In the genomic region with DNA sequence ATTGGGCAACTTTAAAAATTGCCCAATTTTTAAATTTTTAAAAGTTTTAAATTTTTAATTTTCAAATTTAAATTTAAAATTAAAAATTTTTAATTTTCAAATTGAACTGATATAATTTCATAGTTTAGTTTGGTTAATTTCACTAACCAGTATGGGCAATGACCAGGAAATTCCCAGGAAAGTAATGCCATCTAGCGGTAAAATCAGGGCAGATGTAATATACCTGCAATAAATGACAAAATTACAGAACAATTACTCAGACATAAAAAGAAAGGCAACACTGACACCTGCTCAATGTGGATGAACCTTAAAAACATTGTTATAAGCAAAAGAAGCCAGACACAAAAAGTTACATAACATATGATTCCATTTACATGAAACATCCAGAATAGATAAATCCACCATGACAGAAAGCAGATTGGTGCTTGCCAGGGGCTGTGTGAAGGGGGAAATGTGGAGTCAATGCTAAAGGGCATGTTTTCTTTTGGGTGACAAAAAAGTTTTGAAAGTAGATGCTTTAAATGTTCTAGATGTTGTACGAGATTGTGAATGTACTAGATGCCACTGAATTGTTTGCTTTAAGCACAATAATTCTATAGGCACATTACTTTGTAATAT, we compare ENCODE assay signal across 1 cellular context.
TF ChIP-seq lines count a peak whose summit lies in the region.

No MANE protein-coding gene starts in this region.

TF ChIP-seq in GM23338, 12 proteins besides CTCF, POLR2A, EP300 and RAD21 (continued from another document):
- TF ChIP-seq, protein P1, sequence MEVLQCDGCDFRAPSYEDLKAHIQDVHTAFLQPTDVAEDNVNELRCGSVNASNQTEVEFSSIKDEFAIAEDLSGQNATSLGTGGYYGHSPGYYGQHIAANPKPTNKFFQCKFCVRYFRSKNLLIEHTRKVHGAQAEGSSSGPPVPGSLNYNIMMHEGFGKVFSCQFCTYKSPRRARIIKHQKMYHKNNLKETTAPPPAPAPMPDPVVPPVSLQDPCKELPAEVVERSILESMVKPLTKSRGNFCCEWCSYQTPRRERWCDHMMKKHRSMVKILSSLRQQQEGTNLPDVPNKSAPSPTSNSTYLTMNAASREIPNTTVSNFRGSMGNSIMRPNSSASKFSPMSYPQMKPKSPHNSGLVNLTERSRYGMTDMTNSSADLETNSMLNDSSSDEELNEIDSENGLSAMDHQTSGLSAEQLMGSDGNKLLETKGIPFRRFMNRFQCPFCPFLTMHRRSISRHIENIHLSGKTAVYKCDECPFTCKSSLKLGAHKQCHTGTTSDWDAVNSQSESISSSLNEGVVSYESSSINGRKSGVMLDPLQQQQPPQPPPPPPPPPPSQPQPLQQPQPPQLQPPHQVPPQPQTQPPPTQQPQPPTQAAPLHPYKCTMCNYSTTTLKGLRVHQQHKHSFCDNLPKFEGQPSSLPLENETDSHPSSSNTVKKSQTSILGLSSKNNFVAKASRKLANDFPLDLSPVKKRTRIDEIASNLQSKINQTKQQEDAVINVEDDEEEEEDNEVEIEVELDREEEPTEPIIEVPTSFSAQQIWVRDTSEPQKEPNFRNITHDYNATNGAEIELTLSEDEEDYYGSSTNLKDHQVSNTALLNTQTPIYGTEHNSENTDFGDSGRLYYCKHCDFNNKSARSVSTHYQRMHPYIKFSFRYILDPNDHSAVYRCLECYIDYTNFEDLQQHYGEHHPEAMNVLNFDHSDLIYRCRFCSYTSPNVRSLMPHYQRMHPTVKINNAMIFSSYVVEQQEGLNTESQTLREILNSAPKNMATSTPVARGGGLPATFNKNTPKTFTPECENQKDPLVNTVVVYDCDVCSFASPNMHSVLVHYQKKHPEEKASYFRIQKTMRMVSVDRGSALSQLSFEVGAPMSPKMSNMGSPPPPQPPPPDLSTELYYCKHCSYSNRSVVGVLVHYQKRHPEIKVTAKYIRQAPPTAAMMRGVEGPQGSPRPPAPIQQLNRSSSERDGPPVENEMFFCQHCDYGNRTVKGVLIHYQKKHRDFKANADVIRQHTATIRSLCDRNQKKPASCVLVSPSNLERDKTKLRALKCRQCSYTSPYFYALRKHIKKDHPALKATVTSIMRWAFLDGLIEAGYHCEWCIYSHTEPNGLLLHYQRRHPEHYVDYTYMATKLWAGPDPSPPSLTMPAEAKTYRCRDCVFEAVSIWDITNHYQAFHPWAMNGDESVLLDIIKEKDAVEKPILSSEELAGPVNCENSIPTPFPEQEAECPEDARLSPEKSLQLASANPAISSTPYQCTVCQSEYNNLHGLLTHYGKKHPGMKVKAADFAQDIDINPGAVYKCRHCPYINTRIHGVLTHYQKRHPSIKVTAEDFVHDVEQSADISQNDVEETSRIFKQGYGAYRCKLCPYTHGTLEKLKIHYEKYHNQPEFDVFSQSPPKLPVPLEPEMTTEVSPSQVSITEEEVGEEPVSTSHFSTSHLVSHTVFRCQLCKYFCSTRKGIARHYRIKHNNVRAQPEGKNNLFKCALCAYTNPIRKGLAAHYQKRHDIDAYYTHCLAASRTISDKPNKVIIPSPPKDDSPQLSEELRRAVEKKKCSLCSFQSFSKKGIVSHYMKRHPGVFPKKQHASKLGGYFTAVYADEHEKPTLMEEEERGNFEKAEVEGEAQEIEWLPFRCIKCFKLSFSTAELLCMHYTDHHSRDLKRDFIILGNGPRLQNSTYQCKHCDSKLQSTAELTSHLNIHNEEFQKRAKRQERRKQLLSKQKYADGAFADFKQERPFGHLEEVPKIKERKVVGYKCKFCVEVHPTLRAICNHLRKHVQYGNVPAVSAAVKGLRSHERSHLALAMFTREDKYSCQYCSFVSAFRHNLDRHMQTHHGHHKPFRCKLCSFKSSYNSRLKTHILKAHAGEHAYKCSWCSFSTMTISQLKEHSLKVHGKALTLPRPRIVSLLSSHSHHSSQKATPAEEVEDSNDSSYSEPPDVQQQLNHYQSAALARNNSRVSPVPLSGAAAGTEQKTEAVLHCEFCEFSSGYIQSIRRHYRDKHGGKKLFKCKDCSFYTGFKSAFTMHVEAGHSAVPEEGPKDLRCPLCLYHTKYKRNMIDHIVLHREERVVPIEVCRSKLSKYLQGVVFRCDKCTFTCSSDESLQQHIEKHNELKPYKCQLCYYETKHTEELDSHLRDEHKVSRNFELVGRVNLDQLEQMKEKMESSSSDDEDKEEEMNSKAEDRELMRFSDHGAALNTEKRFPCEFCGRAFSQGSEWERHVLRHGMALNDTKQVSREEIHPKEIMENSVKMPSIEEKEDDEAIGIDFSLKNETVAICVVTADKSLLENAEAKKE (CRISPR knock-in tag; IDR thresholded peaks at IDR 0.05) = no peak
- TF ChIP-seq EZH2 (IDR thresholded peaks at IDR 0.05; ENCODE audit: low read depth, unreplicated experiment) (no peak), JUNB (IDR thresholded peaks at IDR 0.05; ENCODE audit: unreplicated experiment) (no peak), ZNF114 (CRISPR knock-in tag; IDR thresholded peaks at IDR 0.05) (no peak), EZH2phosphoT487 (IDR thresholded peaks at IDR 0.05; ENCODE audit: unreplicated experiment) (no peak), CREB1 (CRISPR knock-in tag; IDR thresholded peaks at IDR 0.05; ENCODE audit: low read depth) (no peak)
